Comparison of ENCODE assay signal across 23 cellular contexts in genomic region chr1:85363102-85363501, GRCh38.
"Had no signal": no experiment of that assay in that cellular context is flagged by ENCODE, and none has a peak within 500 bp of the region (broad histone marks: within the 10 kb centered on the region; RNA-seq: fewer than 3 reads in every experiment).

No MANE protein-coding gene starts in this region.

- ATAC-seq: activated CD4-positive, alpha-beta T cell treated with anti-CD3 and anti-CD28 coated beads for 36 hours; activated T-cell treated with anti-CD3 and anti-CD28 coated beads, Interleukin-2, amount 50 U/mL, for 4 hours; foreskin keratinocyte; left ventricle myocardium superior; stimulated activated naive CD8-positive, alpha-beta T cell treated with anti-CD3 and anti-CD28 coated beads, Interleukin-15, Interleukin-2, amounts not matched to agents 100 U/mL and 50 U/mL, for 24 hours; upper lobe of right lung had no signal

- H3K4me3 Mint-ChIP-seq: activated B cell treated with CpG ODN at 0.5 μM for 24 hours; activated CD4-positive, alpha-beta T cell treated with anti-CD3 and anti-CD28 coated beads for 36 hours; activated naive CD8-positive, alpha-beta T cell; activated T-cell treated with anti-CD3 and anti-CD28 coated beads, Interleukin-2, amount 50 U/mL, for 4 hours; immature natural killer cell; naive B cell; neural progenitor cell; T-helper 1 cell treated with Interleukin-12 subunit alpha and Interleukin-12 subunit beta and Interleukin-4 antibody, amounts not matched to agents 30 μg/mL and 1 μg/mL, for 36 hours had no signal

- H3K9me3 Mint-ChIP-seq: activated B cell treated with CpG ODN at 0.5 μM for 24 hours; activated T-cell treated with anti-CD3 and anti-CD28 coated beads, Interleukin-2, amount 50 U/mL, for 4 hours; activated T-helper 2 cell treated with anti-CD3 and anti-CD28 coated beads, Interferon-gamma antibody, Interleukin-2, Interleukin-4, amounts not matched to agents 10 μg/mL and 5 μg/mL and 100 μg/mL, durations not matched to agents 14 hours and 24 hours and 36 hours; immature natural killer cell; naive B cell; neural progenitor cell; T-helper 1 cell treated with Interleukin-12 subunit alpha and Interleukin-12 subunit beta and Interleukin-4 antibody, amounts not matched to agents 30 μg/mL and 1 μg/mL, for 36 hours had no signal

- FAIRE-seq: bronchial epithelial cell had no signal

- H3K4me1 ChIP-seq: neural progenitor cell had no signal

- H3K4me2 ChIP-seq: neural progenitor cell had no signal

- H2AFZ ChIP-seq: neural progenitor cell had no signal

- H3K36me3 ChIP-seq: neural progenitor cell, prostate gland, upper lobe of right lung had no signal

- H3K9me3 ChIP-seq: prostate gland, upper lobe of right lung had no signal

- H3K27ac Mint-ChIP-seq: activated B cell treated with CpG ODN at 0.5 μM for 24 hours; activated CD4-positive, alpha-beta T cell treated with anti-CD3 and anti-CD28 coated beads for 36 hours; activated naive CD8-positive, alpha-beta T cell; activated T-helper 2 cell treated with anti-CD3 and anti-CD28 coated beads, Interferon-gamma antibody, Interleukin-2, Interleukin-4, amounts not matched to agents 10 μg/mL and 5 μg/mL and 100 μg/mL, durations not matched to agents 14 hours and 24 hours and 36 hours; immature natural killer cell; neural progenitor cell; T-helper 1 cell treated with Interleukin-12 subunit alpha and Interleukin-12 subunit beta and Interleukin-4 antibody, amounts not matched to agents 30 μg/mL and 1 μg/mL, for 36 hours had no signal

- DNase-seq: activated B cell treated with CpG ODN at 0.5 μM for 24 hours; activated CD4-positive, alpha-beta T cell treated with anti-CD3 and anti-CD28 coated beads for 36 hours; activated CD4-positive, alpha-beta T cell treated with anti-CD3 and anti-CD28 coated beads, Interleukin-2, amount 50 U/mL, for 4 hours; activated CD8-positive, alpha-beta memory T cell treated with anti-CD3 and anti-CD28 coated beads, Interleukin-2, amount 50 U/mL, for 48 hours; activated naive CD4-positive, alpha-beta T cell; activated T-cell treated with anti-CD3 and anti-CD28 coated beads, Interleukin-2, amount 50 U/mL, for 4 hours; cerebellar nuclear complex; cortex of kidney; foreskin keratinocyte; immature natural killer cell; kidney glomerular epithelial cell; left ventricle myocardium superior; mammary epithelial cell; naive B cell; stimulated activated CD4-positive, alpha-beta T cell treated with anti-CD3 and anti-CD28 coated beads, Interleukin-4, amount 100 ng/mL, for 24 hours; stimulated activated naive CD8-positive, alpha-beta T cell treated with anti-CD3 and anti-CD28 coated beads, Interleukin-15, Interleukin-2, amounts not matched to agents 100 U/mL and 50 U/mL, for 24 hours; upper lobe of right lung had no signal

- H3K4me1 Mint-ChIP-seq: activated B cell treated with CpG ODN at 0.5 μM for 24 hours; activated CD4-positive, alpha-beta T cell treated with anti-CD3 and anti-CD28 coated beads for 36 hours; immature natural killer cell; naive B cell had no signal

- H3K9ac ChIP-seq: neural progenitor cell had no signal

- H3K27me3 Mint-ChIP-seq: activated B cell treated with CpG ODN at 0.5 μM for 24 hours had no signal

- H3K4me3 ChIP-seq: neural progenitor cell, prostate gland, upper lobe of right lung had no signal

- H3K27ac ChIP-seq: foreskin keratinocyte, neural progenitor cell, prostate gland, upper lobe of right lung had no signal

- H3K36me3 Mint-ChIP-seq: activated naive CD8-positive, alpha-beta T cell; immature natural killer cell had no signal

- H3K27me3 ChIP-seq: foreskin keratinocyte, neural progenitor cell, upper lobe of right lung had no signal
